Comparison of ENCODE assay signal across 1 cellular context in the genomic region with DNA sequence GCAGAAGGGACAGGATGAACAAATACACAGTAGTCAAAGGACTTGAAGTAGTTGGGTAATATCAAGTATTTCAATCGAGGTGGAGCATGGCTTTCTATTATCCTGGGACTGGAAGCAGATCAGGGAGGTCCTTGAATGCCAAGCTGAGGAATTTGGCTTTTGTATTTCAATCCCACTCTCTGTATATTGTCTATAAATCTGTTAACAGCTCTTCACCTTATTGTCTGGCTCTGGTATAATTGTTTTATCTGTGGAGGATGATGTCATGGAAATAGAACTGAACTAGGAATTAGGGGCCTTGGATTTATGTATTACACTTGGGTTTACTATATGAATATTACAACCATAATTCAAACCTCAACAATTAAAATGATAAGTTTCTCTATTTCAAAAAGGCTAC.
TF ChIP-seq lines count a peak whose summit lies in the region.

No MANE protein-coding gene starts in this region.

TF ChIP-seq in HepG2, 621 proteins besides CTCF, POLR2A, EP300 and RAD21:
- TF ChIP-seq ATF7 (IDR thresholded peaks at IDR 0.05): peak; percentile 69
- no peak for TF ChIP-seq ATF7 (CRISPR knock-in tag; IDR thresholded peaks at IDR 0.05)
- no peak for TF ChIP-seq ZBTB8A (CRISPR knock-in tag; IDR thresholded peaks at IDR 0.05; ENCODE audit: borderline replicate concordance, low read depth)
- TF ChIP-seq, protein P1, sequence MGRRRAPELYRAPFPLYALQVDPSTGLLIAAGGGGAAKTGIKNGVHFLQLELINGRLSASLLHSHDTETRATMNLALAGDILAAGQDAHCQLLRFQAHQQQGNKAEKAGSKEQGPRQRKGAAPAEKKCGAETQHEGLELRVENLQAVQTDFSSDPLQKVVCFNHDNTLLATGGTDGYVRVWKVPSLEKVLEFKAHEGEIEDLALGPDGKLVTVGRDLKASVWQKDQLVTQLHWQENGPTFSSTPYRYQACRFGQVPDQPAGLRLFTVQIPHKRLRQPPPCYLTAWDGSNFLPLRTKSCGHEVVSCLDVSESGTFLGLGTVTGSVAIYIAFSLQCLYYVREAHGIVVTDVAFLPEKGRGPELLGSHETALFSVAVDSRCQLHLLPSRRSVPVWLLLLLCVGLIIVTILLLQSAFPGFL (CRISPR knock-in tag; IDR thresholded peaks at IDR 0.05): no peak
- no peak for TF ChIP-seq ERF (CRISPR knock-in tag; IDR thresholded peaks at IDR 0.05)
- no peak for TF ChIP-seq MXI1 (IDR thresholded peaks at IDR 0.05; ENCODE audit: borderline replicate concordance, low read depth, low read length)
